In the genomic region with DNA sequence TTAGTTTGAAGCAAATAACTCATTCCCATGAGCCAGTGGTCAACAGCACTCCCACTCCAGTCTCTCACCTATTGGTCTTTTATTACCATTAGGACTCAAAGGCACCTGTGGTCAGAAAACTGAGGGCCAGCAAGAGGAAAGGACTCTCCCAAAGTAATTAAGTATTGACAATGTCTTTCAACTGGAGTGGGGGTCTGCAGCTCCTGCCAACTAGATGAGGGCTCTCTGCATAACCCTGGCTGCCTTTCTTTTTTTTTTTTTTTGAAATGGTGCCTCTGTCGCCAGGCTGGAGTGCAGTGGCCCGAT, we compare ENCODE assay signal across 8 cellular contexts. TPM values are rescaled to one million over a fixed set of nuclear protein-coding genes. Genes with fewer than 3 reads are reported as not detected.
DNase-seq lines count a peak whose midpoint lies in the region; ATAC-seq and TF ChIP-seq lines count a peak whose summit lies in the region.

No MANE protein-coding gene starts in this region.

- peaks cover 6% of the 10 kb centered on the region for H3K79me1 ChIP-seq in trophoblast cell (ENCODE audit: low read length)

- H3K27me3 ChIP-seq in DND-41 (ENCODE audit: insufficient read depth, low read length, poor library complexity) (no peaks in the 10 kb centered on the region), ectodermal cell (ENCODE audit: control insufficient read depth, insufficient read depth, low read length, poor library complexity, severe bottlenecking) (no peaks in the 10 kb centered on the region), trophoblast cell (ENCODE audit: insufficient read depth, low read length) (no peaks in the 10 kb centered on the region)

- peaks cover 48% of the 10 kb centered on the region for H3K79me2 ChIP-seq in DND-41 (ENCODE audit: insufficient read depth, low read length)
- H3K79me2 ChIP-seq in OCI-LY7 (ENCODE audit: insufficient read depth, low read depth, low read length), result peaks cover 43% of the 10 kb centered on the region
- peaks cover 8% of the 10 kb centered on the region for H3K79me2 ChIP-seq in trophoblast cell (ENCODE audit: control insufficient read depth, insufficient read depth, low read length, poor library complexity)

- H3K4me1 ChIP-seq in DND-41 (ENCODE audit: insufficient read depth, low read length) (peaks cover 44% of the 10 kb centered on the region), OCI-LY7 (ENCODE audit: insufficient read depth, low read length, poor library complexity, severe bottlenecking) (peaks cover 43% of the 10 kb centered on the region), ectodermal cell (ENCODE audit: control insufficient read depth, insufficient read depth, low read length) (peaks cover 9% of the 10 kb centered on the region), trophoblast cell (ENCODE audit: control insufficient read depth in 1 of 2, insufficient read depth in 2 of 2, low read length in 2 of 2) (peaks cover 9 to 10% of the 10 kb centered on the region in 2 experiments), mucosa of descending colon (ENCODE audit: low read depth) (peaks cover 9% of the 10 kb centered on the region)

- no peak overlapping the region for H2BK5ac ChIP-seq in trophoblast cell (ENCODE audit: low read depth, low read length, poor library complexity)

- H3K14ac ChIP-seq in trophoblast cell (ENCODE audit: low read length), result no peak overlapping the region

- TF ChIP-seq CTCF in DND-41 (IDR thresholded peaks at IDR 0.05; ENCODE audit: borderline replicate concordance, extremely low read depth, low read length, poor library complexity, severe bottlenecking) (no peak), OCI-LY7 (conservative IDR thresholded peaks at IDR 0.05; ENCODE audit: low read length) (no peak), mucosa of descending colon (IDR thresholded peaks at IDR 0.05) (no peak)

- POLR2A ChIA-PET in OCI-LY7 (lab: Charles Lee), result no interaction called here

- H3K9me2 ChIP-seq in OCI-LY7 (ENCODE audit: insufficient read depth, low read length), result no peaks in the 10 kb centered on the region

- H3K4me2 ChIP-seq in DND-41 (ENCODE audit: insufficient read depth, low read length), result peak overlapping the region; percentile 28; the same call in 1 of the 2 replicates
- H3K4me2 ChIP-seq in OCI-LY7 (ENCODE audit: low read length), result peak overlapping the region; percentile 32
- peak overlapping the region; percentile 42 for H3K4me2 ChIP-seq in trophoblast cell (ENCODE audit: low read length)

- H3K27ac ChIP-seq in DND-41 (ENCODE audit: low read length) (peak overlapping the region; percentile 93), OCI-LY7 (ENCODE audit: low read depth, low read length, poor library complexity, severe bottlenecking) (peak overlapping the region; percentile 49), ectodermal cell (ENCODE audit: insufficient read depth, low read depth, low read length, poor library complexity, severe bottlenecking) (no peak overlapping the region), trophoblast cell (ENCODE audit: low read depth, low read length) (no peak overlapping the region)

- H4K12ac ChIP-seq in trophoblast cell (ENCODE audit: low read depth, low read length), result peak overlapping the region; percentile 51

- H3K9me3 ChIP-seq in DND-41 (ENCODE audit: insufficient read depth, low read length, severe bottlenecking) (no peaks in the 10 kb centered on the region), OCI-LY7 (ENCODE audit: low read length) (no peaks in the 10 kb centered on the region), ectodermal cell (ENCODE audit: control insufficient read depth, low read length) (no peaks in the 10 kb centered on the region), trophoblast cell (ENCODE audit: insufficient read depth, low read depth, low read length) (no peaks in the 10 kb centered on the region), mucosa of descending colon (no peaks in the 10 kb centered on the region)

- H2BK120ac ChIP-seq in trophoblast cell (ENCODE audit: insufficient read depth, low read length, poor library complexity), result no peak overlapping the region

- no peak overlapping the region for H3K23ac ChIP-seq in trophoblast cell (ENCODE audit: low read length)

- peaks cover 6% of the 10 kb centered on the region for H3K36me3 ChIP-seq in DND-41 (ENCODE audit: insufficient read depth, low read length)
- peaks cover 25% of the 10 kb centered on the region for H3K36me3 ChIP-seq in OCI-LY7 (ENCODE audit: insufficient read depth, low read length)
- H3K36me3 ChIP-seq in ectodermal cell (ENCODE audit: control insufficient read depth, insufficient read depth, low read length), result no peaks in the 10 kb centered on the region
- H3K36me3 ChIP-seq in trophoblast cell (ENCODE audit: control insufficient read depth in 1 of 2, insufficient read depth in 2 of 2, low read length in 2 of 2), result no peaks in the 10 kb centered on the region
- H3K36me3 ChIP-seq in mucosa of descending colon (ENCODE audit: low read depth), result no peaks in the 10 kb centered on the region

- peak overlapping the region; percentile 92 for H4K8ac ChIP-seq in trophoblast cell (ENCODE audit: low read depth, low read length)

- intact Hi-C loops in OCI-LY7 (cut with micrococcal nuclease; ENCODE audit: unreplicated experiment) (no loop called here), mucosa of descending colon (cut with DNase I, micrococcal nuclease) (no loop called here)

- whole genome bisulfite sequencing in ectodermal cell, 2 experiments, result 87 to 90% methylated on average over 2 of the region's 2 CpGs
- no CpG with 5 or more reads among the region's 2 CpGs for WGBS in trophoblast cell (ENCODE audit: extremely low coverage, insufficient coverage, insufficient read length)

- no peak overlapping the region for H2BK12ac ChIP-seq in trophoblast cell (ENCODE audit: low read length)

- H3K4me3 ChIP-seq in DND-41 (ENCODE audit: low read depth in 1 of 2, low read length in 2 of 2), result peak overlapping the region in 1 of 2 experiments; percentile 5; a peak in 1 of 4 replicates
- peak overlapping the region; percentile 98 for H3K4me3 ChIP-seq in OCI-LY7 (ENCODE audit: low read depth, low read length, poor library complexity, severe bottlenecking)
- peak overlapping the region; percentile 87 for H3K4me3 ChIP-seq in ectodermal cell (ENCODE audit: insufficient read depth, low read depth, low read length)
- H3K4me3 ChIP-seq in trophoblast cell (ENCODE audit: low read depth, low read length), result no peak overlapping the region
- no peak overlapping the region for H3K4me3 ChIP-seq in mucosa of descending colon

- H3K4ac ChIP-seq in trophoblast cell (ENCODE audit: low read depth, low read length), result no peak overlapping the region

- TSS peak; percentile 83 for BruUV-seq in OCI-LY7 (replicated peaks; lab: Mats Ljungman, UMichigan)

- ATAC-seq in DND-41 (ENCODE audit: insufficient read depth, low read depth) (no peak), GM19452 (IDR thresholded peaks at IDR 0.05; ENCODE audit: unreplicated experiment) (no peak), mucosa of descending colon (no peak), GM19351 (IDR thresholded peaks at IDR 0.05; ENCODE audit: unreplicated experiment) (no peak)

- H4K20me1 ChIP-seq in DND-41 (ENCODE audit: insufficient read depth, low read length), result no peaks in the 10 kb centered on the region
- H4K20me1 ChIP-seq in OCI-LY7 (ENCODE audit: insufficient read depth, low read length), result no peaks in the 10 kb centered on the region

- CTCF ChIA-PET in OCI-LY7 (lab: Charles Lee; ENCODE audit: unreplicated experiment), result no interaction called here

- DNase-seq in DND-41, result no peak
- DNase-seq in OCI-LY7 (ENCODE audit: low spot score), result no peak
- DNase-seq in trophoblast cell, result no peak
- no peak for DNase-seq in RPMI8226
- no peak for DNase-seq in mucosa of descending colon

- no peak overlapping the region for H3K18ac ChIP-seq in trophoblast cell (ENCODE audit: low read length)

- peak overlapping the region; percentile 66 for H4K91ac ChIP-seq in trophoblast cell (ENCODE audit: low read depth, low read length)

- H2AFZ ChIP-seq in DND-41 (ENCODE audit: low read depth, low read length) (peak overlapping the region; percentile 89), OCI-LY7 (ENCODE audit: low read length) (peak overlapping the region; percentile 98), trophoblast cell (ENCODE audit: insufficient read depth, low read length, poor library complexity) (peak overlapping the region; percentile 94)

- no peak overlapping the region for H2AK5ac ChIP-seq in trophoblast cell (ENCODE audit: low read length)

- peak overlapping the region; percentile 86 for H3K9ac ChIP-seq in DND-41 (ENCODE audit: low read depth, low read length)
- H3K9ac ChIP-seq in trophoblast cell (ENCODE audit: low read length), result no peak overlapping the region

RNA-seq across cellular contexts. Expression of a gene that starts 0.6 kb away (rescaled TPM):
- 81.6 and 95.1 TPM in 2 replicates for total RNA-seq in OCI-LY7 (2014; rRNA removed; shearing (Covaris generic))
- total RNA-seq in OCI-LY7 (2022) (76.0 and 101 TPM in 2 replicates), mucosa of descending colon (10 to 100 TPM; 27.0 to 62.4 (median 35.1) TPM)
- 63.7 TPM for polyA plus RNA-seq in ectodermal cell (2013, experiment 1 of 4)
- 66.4 TPM for polyA plus RNA-seq in ectodermal cell (2013, experiment 2 of 4)
- 56.7 TPM for polyA plus RNA-seq in ectodermal cell (2013, experiment 3 of 4)
- polyA plus RNA-seq in ectodermal cell (2013, experiment 4 of 4), result 57.8 TPM
- 20.0 and 22.3 TPM in 2 replicates for polyA plus RNA-seq in trophoblast cell (2013)

Comparison
In these comparisons a context has a peak if more than half of its experiments do, and no peak if none do; other contexts are left out.
1. H3K27ac ChIP-seq: peak in DND-41 (single experiment) and OCI-LY7 (single experiment); none in ectodermal cell (single experiment) and trophoblast cell (single experiment).
2. H3K4me3 ChIP-seq: peak in OCI-LY7 (single experiment) and ectodermal cell (single experiment); none in trophoblast cell (single experiment) and mucosa of descending colon (single experiment).
3. Peak in every context shown above with its lines, with median percentiles within 50 percentile points of each other: H2AFZ ChIP-seq and H3K4me2 ChIP-seq.